In the genomic region with DNA sequence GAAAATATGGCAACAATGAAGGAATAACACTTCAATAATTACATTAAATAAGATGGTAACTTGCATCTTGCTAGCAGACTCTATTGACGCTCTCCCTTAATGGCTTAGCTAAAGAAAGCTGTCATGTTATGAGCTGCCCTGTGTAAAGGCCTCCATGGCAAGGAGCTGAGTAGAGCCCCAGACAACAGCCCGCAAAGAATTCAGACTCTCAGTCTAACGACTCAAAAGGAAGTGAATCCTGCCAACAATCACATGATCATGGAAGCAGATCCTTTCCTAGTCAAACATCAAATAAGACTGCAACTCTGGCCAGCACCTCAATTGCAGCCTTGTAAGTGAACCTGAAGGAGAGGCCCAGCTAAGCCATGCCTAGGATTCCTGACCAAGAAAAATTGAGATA, we compare ENCODE assay signal across 27 cellular contexts.
"Had no signal": no experiment of that assay in that cellular context is flagged by ENCODE, and none has a peak within 500 bp of the region (broad histone marks: within the 10 kb centered on the region; RNA-seq: fewer than 3 reads in every experiment).

No MANE protein-coding gene starts in this region.

- H3K27ac ChIP-seq: esophagus muscularis mucosa, heart right ventricle, right lobe of liver, uterus, WERI-Rb-1 had no signal

- H3K4me1 ChIP-seq: esophagus muscularis mucosa, heart right ventricle, right lobe of liver, uterus had no signal

- H3K4me3 ChIP-seq: esophagus muscularis mucosa, heart right ventricle, right lobe of liver, uterus had no signal

- H3K27ac Mint-ChIP-seq: activated CD4-positive, alpha-beta memory T cell treated with anti-CD3 and anti-CD28 coated beads for 36 hours; activated CD4-positive, alpha-beta T cell treated with anti-CD3 and anti-CD28 coated beads, Interleukin-2, amount 10 ng/mL, durations not matched to agents 24 days and 14 days; activated T-cell treated with anti-CD3 and anti-CD28 coated beads, Interleukin-2, amount 50 U/mL, for 24 hours; activated T-helper 17 cell treated with anti-CD3 and anti-CD28 coated beads, Interleukin-2, amount 50 U/mL, for 72 hours; mesothelial cell of epicardium; naive B cell; T-helper 1 cell treated with Interleukin-12 subunit alpha and Interleukin-12 subunit beta and Interleukin-4 antibody, amounts not matched to agents 30 μg/mL and 1 μg/mL, for 36 hours had no signal

- H3K9me3 ChIP-seq: esophagus muscularis mucosa, right lobe of liver, uterus had no signal

- H3K27me3 ChIP-seq: esophagus muscularis mucosa, heart right ventricle, right lobe of liver, uterus had no signal

- H3K36me3 ChIP-seq: right lobe of liver, WERI-Rb-1 had no signal

- ATAC-seq: activated T-helper 17 cell treated with anti-CD3 and anti-CD28 coated beads, Interleukin-2, amount 50 U/mL, for 72 hours; heart right ventricle; left colon; right lobe of liver had no signal

- H3K4me3 Mint-ChIP-seq: activated CD4-positive, alpha-beta memory T cell treated with anti-CD3 and anti-CD28 coated beads for 36 hours; activated CD4-positive, alpha-beta T cell treated with anti-CD3 and anti-CD28 coated beads, Interleukin-2, amount 10 ng/mL, durations not matched to agents 24 days and 14 days; activated T-cell treated with anti-CD3 and anti-CD28 coated beads, Interleukin-2, amount 50 U/mL, for 24 hours; activated T-helper 17 cell treated with anti-CD3 and anti-CD28 coated beads, Interleukin-2, amount 50 U/mL, for 72 hours; mesothelial cell of epicardium; naive B cell; T-helper 1 cell treated with Interleukin-12 subunit alpha and Interleukin-12 subunit beta and Interleukin-4 antibody, amounts not matched to agents 30 μg/mL and 1 μg/mL, for 36 hours had no signal

- H3K4me1 Mint-ChIP-seq: activated CD4-positive, alpha-beta T cell treated with anti-CD3 and anti-CD28 coated beads, Interleukin-2, amount 10 ng/mL, durations not matched to agents 24 days and 14 days; activated T-helper 17 cell treated with anti-CD3 and anti-CD28 coated beads, Interleukin-2, amount 50 U/mL, for 72 hours had no signal

- H3K27me3 Mint-ChIP-seq: activated CD4-positive, alpha-beta memory T cell treated with anti-CD3 and anti-CD28 coated beads for 36 hours; activated CD4-positive, alpha-beta T cell treated with anti-CD3 and anti-CD28 coated beads, Interleukin-2, amount 10 ng/mL, durations not matched to agents 24 days and 14 days; activated T-cell treated with anti-CD3 and anti-CD28 coated beads, Interleukin-2, amount 50 U/mL, for 24 hours; activated T-helper 17 cell treated with anti-CD3 and anti-CD28 coated beads, Interleukin-2, amount 50 U/mL, for 72 hours; naive B cell had no signal

- DNase-seq: activated CD4-positive, alpha-beta memory T cell treated with anti-CD3 and anti-CD28 coated beads for 36 hours; activated CD4-positive, alpha-beta T cell treated with anti-CD3 and anti-CD28 coated beads, Interleukin-2, amount 10 ng/mL, durations not matched to agents 24 days and 14 days; activated CD4-positive, CD25-positive, alpha-beta regulatory T cell treated with anti-CD3 and anti-CD28 coated beads, Interleukin-2, amount 50 U/mL, for 72 hours; activated CD8-positive, alpha-beta memory T cell treated with anti-CD3 and anti-CD28 coated beads, Interleukin-2, amount 50 U/mL, for 48 hours; activated gamma-delta T cell treated with Interleukin-2 at 50 U/mL for 16 hours; activated naive CD4-positive, alpha-beta T cell treated with anti-CD3 and anti-CD28 coated beads, Interleukin-2, amount 50 U/mL, for 16 hours; activated T-cell treated with anti-CD3 and anti-CD28 coated beads, Interleukin-2, amount 50 U/mL, for 24 hours; amniotic stem cell; caudate nucleus; cortex of kidney; foreskin melanocyte; heart right ventricle; left colon; mammary epithelial cell; naive B cell; posterior cingulate gyrus; right lobe of liver; stimulated activated CD4-positive, alpha-beta T cell treated with anti-CD3 and anti-CD28 coated beads, Interleukin-2, amount 100 ng/mL, for 48 hours; stimulated activated naive CD4-positive, alpha-beta T cell treated with Interleukin-2 at 50 U/mL for 16 hours; T-helper 9 cell; trophoblast cell; uterus; WERI-Rb-1 had no signal
